2 cellular contexts compared by ENCODE assay signal in genomic region chr3:4656646-4657318, GRCh38.
TF ChIP-seq lines count a peak whose summit lies in the region.

No MANE protein-coding gene starts in this region.

TF ChIP-seq in GM23338, 12 proteins besides CTCF, POLR2A, EP300 and RAD21 (continued from another document):
- TF ChIP-seq REST (IDR thresholded peaks at IDR 0.05; ENCODE audit: unreplicated experiment) (no peak), NANOG (IDR thresholded peaks at IDR 0.05; ENCODE audit: borderline replicate concordance) (no peak), JUNB (IDR thresholded peaks at IDR 0.05; ENCODE audit: unreplicated experiment) (no peak), ZNF462 (CRISPR knock-in tag; IDR thresholded peaks at IDR 0.05) (no peak), ZNF331 (CRISPR knock-in tag; IDR thresholded peaks at IDR 0.05; ENCODE audit: low read depth) (no peak), POLR2AphosphoS5 (IDR thresholded peaks at IDR 0.05; ENCODE audit: low read depth) (no peak), EZH2phosphoT487 (IDR thresholded peaks at IDR 0.05; ENCODE audit: unreplicated experiment) (no peak), ZNF114 (CRISPR knock-in tag; IDR thresholded peaks at IDR 0.05) (no peak), CREB1 (CRISPR knock-in tag; IDR thresholded peaks at IDR 0.05; ENCODE audit: low read depth) (no peak), ETS1 (IDR thresholded peaks at IDR 0.05) (no peak), EZH2 (IDR thresholded peaks at IDR 0.05; ENCODE audit: low read depth, unreplicated experiment) (no peak)

TF ChIP-seq in H1, 55 proteins besides CTCF, POLR2A, EP300 and RAD21 (continued from another document):
- TF ChIP-seq, protein P1, sequence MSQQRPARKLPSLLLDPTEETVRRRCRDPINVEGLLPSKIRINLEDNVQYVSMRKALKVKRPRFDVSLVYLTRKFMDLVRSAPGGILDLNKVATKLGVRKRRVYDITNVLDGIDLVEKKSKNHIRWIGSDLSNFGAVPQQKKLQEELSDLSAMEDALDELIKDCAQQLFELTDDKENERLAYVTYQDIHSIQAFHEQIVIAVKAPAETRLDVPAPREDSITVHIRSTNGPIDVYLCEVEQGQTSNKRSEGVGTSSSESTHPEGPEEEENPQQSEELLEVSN (IDR thresholded peaks at IDR 0.05) = no peak
- no peak for TF ChIP-seq CHD2 (IDR thresholded peaks at IDR 0.05; ENCODE audit: low read length)
- TF ChIP-seq SIN3A (conservative IDR thresholded peaks at IDR 0.05 in 1 of 2, IDR thresholded peaks at IDR 0.05 in 1 of 2; ENCODE audit: low read depth in 1 of 2, low read length in 2 of 2) = no peak
- no peak for TF ChIP-seq NRF1 (IDR thresholded peaks at IDR 0.05; ENCODE audit: low read depth, low read length)
- TF ChIP-seq SAP30 (IDR thresholded peaks at IDR 0.05; ENCODE audit: insufficient read depth, insufficient replicate concordance, low read length) = no peak
- TF ChIP-seq CBX8 (IDR thresholded peaks at IDR 0.05; ENCODE audit: borderline replicate concordance, low read depth, low read length) = no peak
- TF ChIP-seq SP4 (IDR thresholded peaks at IDR 0.05; ENCODE audit: low read length) = no peak
